9 cellular contexts compared by ENCODE assay signal in the genomic region with DNA sequence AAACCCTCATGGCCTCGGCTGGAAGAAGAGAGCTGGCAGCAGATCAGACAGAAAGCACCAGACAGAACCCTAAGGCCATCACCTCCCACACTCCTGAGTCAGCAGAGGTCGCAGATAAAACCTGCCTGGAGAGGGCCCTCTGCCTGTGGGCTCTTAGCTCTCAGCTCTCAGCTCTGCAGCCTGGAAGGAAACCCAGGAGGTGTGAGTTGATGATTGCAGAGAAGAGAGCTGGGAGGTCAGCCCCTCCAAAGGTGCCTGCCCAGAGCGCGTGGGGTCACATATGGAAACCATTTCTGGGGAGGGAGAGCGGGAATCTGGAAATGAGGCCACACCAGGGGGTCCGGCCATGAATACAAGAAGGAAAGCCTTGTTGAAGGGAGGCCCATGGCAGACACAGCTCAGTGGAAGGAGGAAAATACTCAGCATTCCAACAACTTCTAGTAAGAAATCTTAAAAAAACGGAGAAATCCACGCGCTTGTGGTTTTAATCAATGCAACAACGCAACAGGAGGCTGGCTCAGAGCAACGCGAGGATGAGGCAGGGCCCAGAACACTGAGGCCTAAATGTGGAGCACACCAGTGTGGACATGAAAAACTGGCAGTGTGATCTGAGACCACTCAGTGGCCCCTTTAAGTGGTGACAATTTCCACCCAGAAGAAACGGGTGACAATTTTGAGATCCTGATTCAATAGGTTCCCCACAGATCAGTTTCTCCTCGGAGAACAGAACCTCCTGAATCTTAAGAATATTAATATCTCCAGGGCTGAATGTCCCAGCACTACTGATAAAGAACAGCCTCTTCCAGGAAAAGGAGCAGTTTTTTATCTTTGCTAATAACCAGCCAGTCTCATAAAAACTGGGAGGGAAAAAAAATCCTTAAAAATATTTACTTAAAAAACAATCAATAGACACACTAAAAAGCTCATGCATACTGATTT. TPM values are rescaled to one million over a fixed set of nuclear protein-coding genes. Genes with fewer than 3 reads are reported as not detected.
A peak's percentile ranks its signal among the peaks of the same experiment; 100 is the strongest.
DNase-seq lines count a peak whose midpoint lies in the region; ATAC-seq and TF ChIP-seq lines count a peak whose summit lies in the region.
"Had no signal": no experiment of that assay in that cellular context is flagged by ENCODE, and none has a peak within 500 bp of the region (broad histone marks: within the 10 kb centered on the region; RNA-seq: fewer than 3 reads in every experiment).

No MANE protein-coding gene starts in this region.

- peaks cover 5% of the 10 kb centered on the region for H3K27me3 Mint-ChIP-seq in progenitor cell of endocrine pancreas
- H3K27me3 Mint-ChIP-seq: activated naive CD4-positive, alpha-beta T cell treated with anti-CD3 and anti-CD28 coated beads, Interleukin-2, amount 50 U/mL, for 24 hours had no signal

- H4K20me1 ChIP-seq in SK-N-SH (ENCODE audit: insufficient read depth): no peaks in the 10 kb centered on the region

- CTCF ChIA-PET in SK-N-SH (lab: Yijun Ruan, JAX): interaction anchor here (0.6 to 7.7 kb wide), 75 partner anchors 10 to 981 kb away, joined by 3 to 104 read pairs (median 4); a partner anchor contains a TSS

- H3K4me1 ChIP-seq in SK-N-SH (ENCODE audit: control insufficient read depth in 1 of 2, insufficient read depth in 2 of 2, low read depth in 1 of 2, low read length in 1 of 2) (peaks cover 3 to 30% of the 10 kb centered on the region in 2 experiments; a peak in 1 of 4 replicates), ovary (ENCODE audit: insufficient read depth) (no peaks in the 10 kb centered on the region)

- no peak for TF ChIP-seq CTCF in SK-N-SH (IDR thresholded peaks at IDR 0.05)
- no peak for TF ChIP-seq CTCF in ovary (IDR thresholded peaks at IDR 0.05)
- TF ChIP-seq CTCF in progenitor cell of endocrine pancreas (IDR thresholded peaks at IDR 0.05; ENCODE audit: unreplicated experiment): no peak

- no peaks in the 10 kb centered on the region for H3K9me2 ChIP-seq in SK-N-SH

- H3K36me3 ChIP-seq in SK-N-SH (replicated peaks in 1 of 2; ENCODE audit: control insufficient read depth in 1 of 2, insufficient read depth in 2 of 2, low read length in 1 of 2) (no peaks in the 10 kb centered on the region), ovary (no peaks in the 10 kb centered on the region)

- H3K4me3 Mint-ChIP-seq in progenitor cell of endocrine pancreas (ENCODE audit: low read depth): no peak overlapping the region
- H3K4me3 Mint-ChIP-seq: activated naive CD4-positive, alpha-beta T cell treated with anti-CD3 and anti-CD28 coated beads, Interleukin-2, amount 50 U/mL, for 24 hours had no signal

- H3K27ac ChIP-seq in SK-N-SH (ENCODE audit: low read depth in 2 of 2, low read length in 1 of 2) (peak overlapping the region in 1 of 2 experiments; percentile 71; a peak in 2 of 4 replicates), ovary (peak overlapping the region; percentile 19 to 56)

- intact Hi-C loops in ovary (cut with DNase I): loop anchor here (2.0 to 10.0 kb wide), 4 partner anchors 330 to 633 kb away; a partner anchor contains a TSS

- no peak for ATAC-seq in HG03521 (IDR thresholded peaks at IDR 0.05; ENCODE audit: unreplicated experiment)

- H3K4me2 ChIP-seq in SK-N-SH: no peak overlapping the region

- no peaks in the 10 kb centered on the region for H3F3A ChIP-seq in SK-N-SH (replicated peaks; ENCODE audit: insufficient read depth)

- no peak overlapping the region for H3K4me3 ChIP-seq in SK-N-SH (ENCODE audit: low read depth in 2 of 2, low read length in 1 of 2)
- H3K4me3 ChIP-seq in ovary: no peak overlapping the region

- H3K9me3 Mint-ChIP-seq in progenitor cell of endocrine pancreas (ENCODE audit: low read depth): no peaks in the 10 kb centered on the region
- H3K9me3 Mint-ChIP-seq: activated naive CD4-positive, alpha-beta T cell treated with anti-CD3 and anti-CD28 coated beads, Interleukin-2, amount 50 U/mL, for 24 hours had no signal

- no peaks in the 10 kb centered on the region for H3K79me2 ChIP-seq in SK-N-SH (ENCODE audit: insufficient read depth)

- H3K4me1 Mint-ChIP-seq in progenitor cell of endocrine pancreas (ENCODE audit: low read depth): no peaks in the 10 kb centered on the region
- H3K4me1 Mint-ChIP-seq: activated naive CD4-positive, alpha-beta T cell treated with anti-CD3 and anti-CD28 coated beads, Interleukin-2, amount 50 U/mL, for 24 hours had no signal

- no peak for TF ChIP-seq POLR2A in ovary (IDR thresholded peaks at IDR 0.05)

- DNase-seq in HK-2 (ENCODE audit: unreplicated experiment) (peak; percentile 7), SK-N-SH (peak; percentile 56), fibroblast of peridontal ligament (ENCODE audit: extremely low read depth) (peak; percentile 61), ovary (peak in 4 of 5 donors; percentile 42 to 68 (median 54)), progenitor cell of endocrine pancreas (ENCODE audit: low spot score, unreplicated experiment) (no peak), NCI-H345 (lab: John Stamatoyannopoulos, UW) (no peak), dermis blood vessel endothelial cell (no peak)

- H2AFZ ChIP-seq in SK-N-SH (ENCODE audit: low read depth): no peak overlapping the region

- H3K27ac Mint-ChIP-seq in progenitor cell of endocrine pancreas: no peak overlapping the region
- H3K27ac Mint-ChIP-seq: activated naive CD4-positive, alpha-beta T cell treated with anti-CD3 and anti-CD28 coated beads, Interleukin-2, amount 50 U/mL, for 24 hours had no signal

- POLR2A ChIA-PET in SK-N-SH (lab: Yijun Ruan, JAX): interaction anchor here (1.1 to 1.8 kb wide), 2 partner anchors 330 to 332 kb away, joined by 4 to 6 read pairs; a partner anchor contains a TSS

- no peak overlapping the region for H3K9ac ChIP-seq in SK-N-SH

- no peaks in the 10 kb centered on the region for H3K9me3 ChIP-seq in SK-N-SH
- H3K9me3 ChIP-seq in ovary: no peaks in the 10 kb centered on the region

- H3K27me3 ChIP-seq in SK-N-SH (ENCODE audit: insufficient read depth) (no peaks in the 10 kb centered on the region), ovary (no peaks in the 10 kb centered on the region)

- H3K36me3 Mint-ChIP-seq in progenitor cell of endocrine pancreas (ENCODE audit: insufficient read depth): no peaks in the 10 kb centered on the region
- H3K36me3 Mint-ChIP-seq: activated naive CD4-positive, alpha-beta T cell treated with anti-CD3 and anti-CD28 coated beads, Interleukin-2, amount 50 U/mL, for 24 hours had no signal

- peak; percentile 30; the same call in 1 of the 2 replicates for TF ChIP-seq RAD21 in SK-N-SH (IDR thresholded peaks at IDR 0.05; ENCODE audit: low read length)

- TF ChIP-seq EP300 in SK-N-SH (IDR thresholded peaks at IDR 0.05; ENCODE audit: borderline replicate concordance in 1 of 2, low read depth in 1 of 2, low read length in 1 of 2) (peak in 1 of 2 experiments; percentile 54; a peak in 1 of 4 replicates), ovary (IDR thresholded peaks at IDR 0.05) (no peak)

- WGBS in SK-N-SH (ENCODE audit: low lambda C conversion rate): 78% methylated on average over 13 of the region's 14 CpGs
- 38 to 56% (median 54%) methylated on average over 14 of the region's 14 CpGs for WGBS in ovary, 3 donors

TF ChIP-seq in SK-N-SH, 30 proteins besides CTCF, POLR2A, EP300 and RAD21 (continues in another document):
- TF ChIP-seq RCOR1 (IDR thresholded peaks at IDR 0.05; ENCODE audit: low read length) (no peak), MEF2A (IDR thresholded peaks at IDR 0.05; ENCODE audit: borderline replicate concordance, low read depth) (no peak), SMC3 (IDR thresholded peaks at IDR 0.05; ENCODE audit: low read depth, low read length) (no peak; the same call in 1 of the 2 replicates), MXI1 (IDR thresholded peaks at IDR 0.05; ENCODE audit: low read depth, low read length) (no peak), FOXJ3 (CRISPR knock-in tag; IDR thresholded peaks at IDR 0.05) (no peak), GATA2 (CRISPR knock-in tag; IDR thresholded peaks at IDR 0.05) (no peak; the same call in 1 of the 2 replicates), GABPA (IDR thresholded peaks at IDR 0.05; ENCODE audit: low read depth) (no peak), CHD2 (IDR thresholded peaks at IDR 0.05; ENCODE audit: low read length, partially characterized antibody) (no peak), TCF12 (IDR thresholded peaks at IDR 0.05) (no peak), YY1 (IDR thresholded peaks at IDR 0.05; ENCODE audit: low read depth) (no peak)
- TF ChIP-seq, protein P1, sequence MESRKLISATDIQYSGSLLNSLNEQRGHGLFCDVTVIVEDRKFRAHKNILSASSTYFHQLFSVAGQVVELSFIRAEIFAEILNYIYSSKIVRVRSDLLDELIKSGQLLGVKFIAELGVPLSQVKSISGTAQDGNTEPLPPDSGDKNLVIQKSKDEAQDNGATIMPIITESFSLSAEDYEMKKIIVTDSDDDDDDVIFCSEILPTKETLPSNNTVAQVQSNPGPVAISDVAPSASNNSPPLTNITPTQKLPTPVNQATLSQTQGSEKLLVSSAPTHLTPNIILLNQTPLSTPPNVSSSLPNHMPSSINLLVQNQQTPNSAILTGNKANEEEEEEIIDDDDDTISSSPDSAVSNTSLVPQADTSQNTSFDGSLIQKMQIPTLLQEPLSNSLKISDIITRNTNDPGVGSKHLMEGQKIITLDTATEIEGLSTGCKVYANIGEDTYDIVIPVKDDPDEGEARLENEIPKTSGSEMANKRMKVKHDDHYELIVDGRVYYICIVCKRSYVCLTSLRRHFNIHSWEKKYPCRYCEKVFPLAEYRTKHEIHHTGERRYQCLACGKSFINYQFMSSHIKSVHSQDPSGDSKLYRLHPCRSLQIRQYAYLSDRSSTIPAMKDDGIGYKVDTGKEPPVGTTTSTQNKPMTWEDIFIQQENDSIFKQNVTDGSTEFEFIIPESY (IDR thresholded peaks at IDR 0.05; ENCODE audit: borderline replicate concordance, low read depth): no peak
- TF ChIP-seq, protein P2, sequence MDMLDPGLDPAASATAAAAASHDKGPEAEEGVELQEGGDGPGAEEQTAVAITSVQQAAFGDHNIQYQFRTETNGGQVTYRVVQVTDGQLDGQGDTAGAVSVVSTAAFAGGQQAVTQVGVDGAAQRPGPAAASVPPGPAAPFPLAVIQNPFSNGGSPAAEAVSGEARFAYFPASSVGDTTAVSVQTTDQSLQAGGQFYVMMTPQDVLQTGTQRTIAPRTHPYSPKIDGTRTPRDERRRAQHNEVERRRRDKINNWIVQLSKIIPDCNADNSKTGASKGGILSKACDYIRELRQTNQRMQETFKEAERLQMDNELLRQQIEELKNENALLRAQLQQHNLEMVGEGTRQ (IDR thresholded peaks at IDR 0.05; ENCODE audit: borderline replicate concordance, low read depth, low read length): no peak
- TF ChIP-seq, protein P3, sequence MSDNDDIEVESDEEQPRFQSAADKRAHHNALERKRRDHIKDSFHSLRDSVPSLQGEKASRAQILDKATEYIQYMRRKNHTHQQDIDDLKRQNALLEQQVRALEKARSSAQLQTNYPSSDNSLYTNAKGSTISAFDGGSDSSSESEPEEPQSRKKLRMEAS (IDR thresholded peaks at IDR 0.05; ENCODE audit: low read depth): no peak

RNA-seq across cellular contexts. Expression of a gene that starts 45.7 kb away (rescaled TPM):
- polyA plus RNA-seq in SK-N-SH (2012; rRNA removed) (39.2 and 39.6 TPM in 2 replicates), ovary (10 to 100 TPM; 28.9 to 45.5 TPM)
- polyA plus RNA-seq in SK-N-SH (2012; cell fraction: cytosol; rRNA removed): 51.7 and 60.5 TPM in 2 replicates
- 14.9 and 31.1 TPM in 2 replicates for polyA plus RNA-seq in SK-N-SH (2012; cell fraction: nucleus; rRNA removed)
- total RNA-seq in ovary (10 to 100 TPM; 16.2 to 42.7 (median 32.2) TPM), progenitor cell of endocrine pancreas (35.0 and 39.7 TPM in 2 replicates), dermis blood vessel endothelial cell (57.3 and 59.7 TPM in 2 replicates)

Comparison
In these comparisons a context has a peak if more than half of its experiments do, and no peak if none do; other contexts are left out.
1. DNase-seq: peak in HK-2 (single experiment), SK-N-SH (single experiment), fibroblast of peridontal ligament (single experiment) and ovary (4 of 5); none in progenitor cell of endocrine pancreas (single experiment), NCI-H345 (single experiment) and dermis blood vessel endothelial cell (single experiment).